ENCODE assay signal across 9 cellular contexts in the genomic region with DNA sequence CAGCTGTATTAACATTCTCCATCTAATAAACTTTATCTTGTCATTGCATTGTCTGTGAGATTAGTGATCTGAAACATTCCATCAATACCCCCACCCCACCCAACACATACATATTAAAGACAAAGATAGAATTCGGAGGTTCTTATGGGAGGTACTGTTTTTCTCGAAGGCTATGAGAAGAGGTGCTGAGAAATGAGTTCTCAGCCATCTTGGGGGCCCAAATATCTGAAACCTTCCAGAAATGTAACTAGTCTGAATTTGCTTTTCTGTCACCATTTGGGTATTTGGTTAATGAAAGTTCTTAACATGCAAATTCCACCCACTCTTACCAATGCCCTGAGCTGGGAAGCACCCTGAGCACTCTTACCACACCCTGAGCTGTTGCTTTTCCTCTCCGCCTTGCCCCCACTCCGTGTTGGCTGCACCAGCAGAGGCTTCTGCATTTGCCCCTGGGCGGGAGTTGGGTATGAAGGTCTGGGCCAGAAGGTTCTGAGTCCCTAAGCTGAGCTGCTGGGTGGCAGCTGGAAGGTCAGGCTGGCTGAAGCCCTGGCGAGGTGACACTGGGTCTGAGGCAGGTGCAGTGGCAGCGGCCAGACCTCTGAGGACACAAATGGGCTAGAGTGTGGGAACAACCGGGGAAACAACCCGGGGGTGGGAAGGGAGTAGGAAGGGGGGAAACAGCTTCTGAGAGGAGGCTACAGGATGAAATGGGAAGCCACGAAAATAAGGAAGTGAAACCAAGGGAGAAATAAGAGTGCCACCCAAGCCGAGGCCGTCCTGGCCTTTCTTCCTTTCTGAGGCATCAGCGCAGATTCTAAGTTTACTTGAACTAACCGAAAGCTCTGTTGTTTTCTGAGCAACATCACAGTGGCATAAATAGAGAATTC. TPM values are rescaled to one million over a fixed set of nuclear protein-coding genes. Genes with fewer than 3 reads are reported as not detected.
DNase-seq lines count a peak whose midpoint lies in the region; ATAC-seq and TF ChIP-seq lines count a peak whose summit lies in the region.
"Had no signal": no experiment of that assay in that cellular context is flagged by ENCODE, and none has a peak within 500 bp of the region (broad histone marks: within the 10 kb centered on the region; RNA-seq: fewer than 3 reads in every experiment).

No MANE protein-coding gene starts in this region.

- no peak for TF ChIP-seq POLR2A in esophagus squamous epithelium (IDR thresholded peaks at IDR 0.05)

- intact Hi-C loops in activated CD8-positive, alpha-beta T cell treated with anti-CD3 and anti-CD28 coated beads for 36 hours (cut with micrococcal nuclease) = no loop called here
- intact Hi-C loops in natural killer cell (cut with micrococcal nuclease) = loop anchor here (2.0 kb wide), 2 partner anchors 17 to 39 kb away; partner anchors contain the start of gene STX6
- intact Hi-C loops in PC-3 (cut with micrococcal nuclease) = no loop called here
- intact Hi-C loops in esophagus squamous epithelium (cut with DNase I) = no loop called here

- H3K4me1 Mint-ChIP-seq in activated CD8-positive, alpha-beta T cell treated with anti-CD3 and anti-CD28 coated beads for 36 hours (ENCODE audit: low read depth) = peaks cover 20% of the 10 kb centered on the region
- H3K4me1 Mint-ChIP-seq in natural killer cell = peaks cover 24 to 25% of the 10 kb centered on the region in 2 donors

- H3F3A ChIP-seq in PC-3 (ENCODE audit: low read length, unreplicated experiment) = no peaks in the 10 kb centered on the region

- no peaks in the 10 kb centered on the region for H4K20me1 ChIP-seq in PC-3 (ENCODE audit: low read length)

- BruUV-seq in PC-3 (replicated peaks; lab: Mats Ljungman, UMichigan) = no TSS peak

- peak; percentile 79 for ATAC-seq in GM19438 (IDR thresholded peaks at IDR 0.05; ENCODE audit: low read depth, unreplicated experiment)
- ATAC-seq in HG03280 (IDR thresholded peaks at IDR 0.05; ENCODE audit: unreplicated experiment) = peak; percentile 87
- ATAC-seq in activated CD8-positive, alpha-beta T cell treated with anti-CD3 and anti-CD28 coated beads for 36 hours = peak; percentile 72
- ATAC-seq in natural killer cell = peak; percentile 61 to 69 (median 65)
- ATAC-seq in PC-3 = no peak

- no peaks in the 10 kb centered on the region for H3K36me3 ChIP-seq in PC-3 (ENCODE audit: low read depth, low read length)
- peaks cover 0 to 7% (median 0%) of the 10 kb centered on the region in 3 donors for H3K36me3 ChIP-seq in esophagus squamous epithelium

- no peak overlapping the region for H3K4me2 ChIP-seq in PC-3 (ENCODE audit: low read length)

- H3K27ac Mint-ChIP-seq in activated CD8-positive, alpha-beta T cell treated with anti-CD3 and anti-CD28 coated beads for 36 hours = peak overlapping the region; percentile 88
- peak overlapping the region; percentile 91 to 98 for H3K27ac Mint-ChIP-seq in natural killer cell

- no peaks in the 10 kb centered on the region for H3K9me3 ChIP-seq in PC-3 (ENCODE audit: low read length)
- H3K9me3 ChIP-seq in esophagus squamous epithelium = peaks cover 0 to 11% (median 0%) of the 10 kb centered on the region in 3 donors

- TF ChIP-seq CTCF in activated CD8-positive, alpha-beta T cell treated with anti-CD3 and anti-CD28 coated beads for 36 hours (IDR thresholded peaks at IDR 0.05) = no peak
- TF ChIP-seq CTCF in natural killer cell (IDR thresholded peaks at IDR 0.05) (no peak), PC-3 (conservative IDR thresholded peaks at IDR 0.05; ENCODE audit: low read depth, low read length) (no peak), esophagus squamous epithelium (IDR thresholded peaks at IDR 0.05) (no peak)

- H3K27me3 ChIP-seq in PC-3 (ENCODE audit: low read length) = no peaks in the 10 kb centered on the region
- H3K27me3 ChIP-seq in esophagus squamous epithelium = no peaks in the 10 kb centered on the region

- no peaks in the 10 kb centered on the region for H3K4me1 ChIP-seq in PC-3 (ENCODE audit: insufficient read depth, low read length)
- H3K4me1 ChIP-seq in esophagus squamous epithelium = peaks cover 0 to 19% (median 0%) of the 10 kb centered on the region in 3 donors

- peaks cover 13% of the 10 kb centered on the region for H3K9me3 Mint-ChIP-seq in activated CD8-positive, alpha-beta T cell treated with anti-CD3 and anti-CD28 coated beads for 36 hours
- no peaks in the 10 kb centered on the region for H3K9me3 Mint-ChIP-seq in natural killer cell

- peak; percentile 15 for DNase-seq in GDM1 (lab: John Stamatoyannopoulos, UW)
- DNase-seq in activated CD8-positive, alpha-beta T cell treated with anti-CD3 and anti-CD28 coated beads for 36 hours = peak; percentile 60
- DNase-seq in natural killer cell = peak; percentile 32
- no peak for DNase-seq in iPS-NIHi7 (ENCODE audit: extremely low spot score)
- DNase-seq in PC-3 = no peak
- no peak for DNase-seq in esophagus squamous epithelium (lab: John Stamatoyannopoulos, UW)

- H3K4me3 ChIP-seq in PC-3 (ENCODE audit: low read length) (no peak overlapping the region), esophagus squamous epithelium (peak overlapping the region in 1 of 4 donors; percentile 21)

- H3K27me3 Mint-ChIP-seq in activated CD8-positive, alpha-beta T cell treated with anti-CD3 and anti-CD28 coated beads for 36 hours = no peaks in the 10 kb centered on the region
- no peaks in the 10 kb centered on the region for H3K27me3 Mint-ChIP-seq in natural killer cell (ENCODE audit: low read depth in 2 of 2)

- no peak overlapping the region for H3K27ac ChIP-seq in PC-3 (ENCODE audit: low read length)
- H3K27ac ChIP-seq in esophagus squamous epithelium = peak overlapping the region in 2 of 4 donors; percentile 37 to 46

- H3K9me2 ChIP-seq in PC-3 (replicated peaks; ENCODE audit: low read length) = no peaks in the 10 kb centered on the region

- CTCF ChIA-PET in activated CD8-positive, alpha-beta T cell treated with anti-CD3 and anti-CD28 coated beads for 36 hours (lab: Charles Lee) = interaction anchor here (1.0 to 3.2 kb wide), 12 partner anchors 10 to 180 kb away, joined by 3 to 18 read pairs (median 6); no protein-coding TSS in a partner anchor
- CTCF ChIA-PET in PC-3 (lab: Charles Lee) = no interaction called here

- POLR2A ChIA-PET in activated CD8-positive, alpha-beta T cell treated with anti-CD3 and anti-CD28 coated beads for 36 hours (lab: Charles Lee) = interaction anchor here (0.7 to 2.7 kb wide), 14 partner anchors 11 to 97 kb away, joined by 3 to 27 read pairs (median 5); partner anchors contain the start of gene STX6
- POLR2A ChIA-PET in PC-3 (lab: Charles Lee; ENCODE audit: unreplicated experiment) = no interaction called here

- peak overlapping the region; percentile 61 for H3K4me3 Mint-ChIP-seq in activated CD8-positive, alpha-beta T cell treated with anti-CD3 and anti-CD28 coated beads for 36 hours
- H3K4me3 Mint-ChIP-seq in natural killer cell = peak overlapping the region; percentile 87

- H3K9ac ChIP-seq in PC-3 (ENCODE audit: low read length) = no peak overlapping the region

- WGBS in esophagus squamous epithelium, 2 donors = 50 to 61% methylated on average over 8 to 14 of the region's 14 CpGs

- no peak overlapping the region for H2AFZ ChIP-seq in PC-3 (ENCODE audit: low read length)

- no peaks in the 10 kb centered on the region for H3K79me2 ChIP-seq in PC-3 (ENCODE audit: low read length)

- peaks cover 19% of the 10 kb centered on the region for H3K36me3 Mint-ChIP-seq in activated CD8-positive, alpha-beta T cell treated with anti-CD3 and anti-CD28 coated beads for 36 hours (ENCODE audit: low read depth)
- peaks cover 11% of the 10 kb centered on the region for H3K36me3 Mint-ChIP-seq in natural killer cell

RNA-seq across cellular contexts. Expression of gene IER5, which starts 26.4 kb away (rescaled TPM):
- 10 to 100 TPM; 39.8 to 41.3 TPM for total RNA-seq in activated CD8-positive, alpha-beta T cell treated with anti-CD3 and anti-CD28 coated beads for 36 hours
- 100 to 1,000 TPM; 118 to 164 (median 150) TPM for total RNA-seq in natural killer cell
- total RNA-seq in PC-3 (2014; rRNA removed) = 100 and 126 TPM in 2 replicates
- 10 to 100 TPM; 21.6 to 40.6 (median 26.5) TPM for total RNA-seq in esophagus squamous epithelium

RNA-seq across cellular contexts. Expression of gene MR1, which starts 28.4 kb away (rescaled TPM):
- 10 to 100 TPM; 15.7 to 16.7 TPM for total RNA-seq in activated CD8-positive, alpha-beta T cell treated with anti-CD3 and anti-CD28 coated beads for 36 hours
- 10 to 100 TPM; 27.8 to 35.3 (median 34.6) TPM for total RNA-seq in natural killer cell
- total RNA-seq in PC-3 (2014; rRNA removed) = 3.4 and 4.4 TPM in 2 replicates
- 10 to 100 TPM in 3 of 4 donors, 1 to 10 TPM in 1; 9.1 to 21.8 (median 13.8) TPM for total RNA-seq in esophagus squamous epithelium
- total RNA-seq: H1 had no signal

RNA-seq across cellular contexts. Expression of gene STX6, which starts 39.5 kb away (rescaled TPM):
- total RNA-seq in activated CD8-positive, alpha-beta T cell treated with anti-CD3 and anti-CD28 coated beads for 36 hours = 10 to 100 TPM; 23.1 to 24.7 TPM
- total RNA-seq in natural killer cell = 10 to 100 TPM; 11.6 to 18.3 (median 15.6) TPM
- total RNA-seq in PC-3 (2014; rRNA removed) = 21.0 and 24.8 TPM in 2 replicates
- 10 to 100 TPM; 32.4 to 40.2 (median 35.0) TPM for total RNA-seq in esophagus squamous epithelium

Comparison
In these comparisons a context has a peak if more than half of its experiments do, and no peak if none do; other contexts are left out.
1. DNase-seq: peak in GDM1 (single experiment), activated CD8-positive, alpha-beta T cell treated with anti-CD3 and anti-CD28 coated beads for 36 hours (single experiment) and natural killer cell (single experiment); none in iPS-NIHi7 (single experiment), PC-3 (single experiment) and esophagus squamous epithelium (single experiment).